Comparison of ENCODE assay signal across 9 cellular contexts in genomic region chr15:57667171-57667924, GRCh38.
DNase-seq lines count a peak whose midpoint lies in the region; ATAC-seq and TF ChIP-seq lines count a peak whose summit lies in the region.
"Had no signal": no experiment of that assay in that cellular context is flagged by ENCODE, and none has a peak within 500 bp of the region (broad histone marks: within the 10 kb centered on the region; RNA-seq: fewer than 3 reads in every experiment).

No MANE protein-coding gene starts in this region.

- H3K27me3 Mint-ChIP-seq in nephron progenitor cell (ENCODE audit: low read depth, poor library complexity): peaks cover 8% of the 10 kb centered on the region

- no peak overlapping the region for H3K4me3 ChIP-seq in RWPE2 (ENCODE audit: severe bottlenecking)

- peaks cover 4% of the 10 kb centered on the region for H3K9me3 ChIP-seq in RWPE2 (ENCODE audit: severe bottlenecking)

- peaks cover 22% of the 10 kb centered on the region for H3K4me1 ChIP-seq in RWPE2 (ENCODE audit: insufficient read depth, poor library complexity, severe bottlenecking)

- no peak overlapping the region for H3K27ac Mint-ChIP-seq in nephron progenitor cell

- H3K27me3 ChIP-seq in RWPE2 (ENCODE audit: insufficient read depth, poor library complexity, severe bottlenecking): no peaks in the 10 kb centered on the region

- H3K36me3 Mint-ChIP-seq in nephron progenitor cell (ENCODE audit: low read depth): no peaks in the 10 kb centered on the region

- DNase-seq in GM03348 (ENCODE audit: low spot score): peak; percentile 73
- DNase-seq in RWPE2 (ENCODE audit: low spot score): no peak
- DNase-seq in globus pallidus (ENCODE audit: low spot score): peak; percentile 70
- peak; percentile 50 for DNase-seq in retina
- DNase-seq in activated CD4-positive, CD25-positive, alpha-beta regulatory T cell treated with anti-CD3 and anti-CD28 coated beads, Interleukin-2, amount 50 U/mL, for 72 hours: no peak
- DNase-seq in stimulated activated CD4-positive, alpha-beta T cell treated with anti-CD3 and anti-CD28 coated beads, Interleukin-2, amount 100 ng/mL, for 24 hours: no peak
- DNase-seq in activated CD4-positive, alpha-beta T cell treated with anti-CD3 and anti-CD28 coated beads for 1 hour: no peak
- DNase-seq in nephron progenitor cell: no peak

- H3K27ac ChIP-seq in RWPE2 (ENCODE audit: poor library complexity, severe bottlenecking): peak overlapping the region; percentile 5
- H3K27ac ChIP-seq: epithelial cell of prostate had no signal

- peaks cover 5% of the 10 kb centered on the region for H3K9me3 Mint-ChIP-seq in nephron progenitor cell

- H3K4me3 Mint-ChIP-seq in nephron progenitor cell: no peak overlapping the region

- H3K36me3 ChIP-seq in RWPE2 (ENCODE audit: low read depth): peaks cover 7% of the 10 kb centered on the region

- TF ChIP-seq CTCF in RWPE2 (IDR thresholded peaks at IDR 0.05; ENCODE audit: poor library complexity, severe bottlenecking): peak; percentile 94
- TF ChIP-seq CTCF in nephron progenitor cell (IDR thresholded peaks at IDR 0.05): no peak

- ATAC-seq in RWPE2 (ENCODE audit: low read depth): peak; percentile 72

- H3K4me1 Mint-ChIP-seq in nephron progenitor cell: peaks cover 10% of the 10 kb centered on the region

Comparison
In these comparisons a context has a peak if more than half of its experiments do, and no peak if none do; other contexts are left out.
1. DNase-seq: peak in GM03348 (single experiment), globus pallidus (single experiment) and retina (single experiment); none in RWPE2 (single experiment), activated CD4-positive, CD25-positive, alpha-beta regulatory T cell treated with anti-CD3 and anti-CD28 coated beads, Interleukin-2, amount 50 U/mL, for 72 hours (single experiment), stimulated activated CD4-positive, alpha-beta T cell treated with anti-CD3 and anti-CD28 coated beads, Interleukin-2, amount 100 ng/mL, for 24 hours (0 of 2), activated CD4-positive, alpha-beta T cell treated with anti-CD3 and anti-CD28 coated beads for 1 hour (single experiment) and nephron progenitor cell (single experiment).